14 cellular contexts compared by ENCODE assay signal in genomic region chr3:134407247-134407640, GRCh38. TPM values are rescaled to one million over a fixed set of nuclear protein-coding genes. Genes with fewer than 3 reads are reported as not detected.
DNase-seq lines count a peak whose midpoint lies in the region; ATAC-seq and TF ChIP-seq lines count a peak whose summit lies in the region.
"Had no signal": no experiment of that assay in that cellular context is flagged by ENCODE, and none has a peak within 500 bp of the region (broad histone marks: within the 10 kb centered on the region; RNA-seq: fewer than 3 reads in every experiment).

No MANE protein-coding gene starts in this region.

- TF ChIP-seq CTCF in osteoblast (IDR thresholded peaks at IDR 0.05; ENCODE audit: extremely low read depth, low read depth, low read length) = no peak
- TF ChIP-seq CTCF in OCI-LY7 (conservative IDR thresholded peaks at IDR 0.05; ENCODE audit: low read length) = no peak

- POLR2A ChIA-PET in OCI-LY7 (lab: Charles Lee) = no interaction called here

- H3K27ac ChIP-seq in angular gyrus (ENCODE audit: low read depth, low read length) (peak overlapping the region; percentile 84), right cardiac atrium (ENCODE audit: low read length) (no peak overlapping the region), osteoblast (ENCODE audit: low read depth, low read length) (no peak overlapping the region), Karpas-422 (ENCODE audit: low read length) (no peak overlapping the region), OCI-LY7 (ENCODE audit: low read depth, low read length, poor library complexity, severe bottlenecking) (no peak overlapping the region)

- H3K4me3 ChIP-seq in right cardiac atrium (ENCODE audit: low read length) (peak overlapping the region; percentile 36), osteoblast (ENCODE audit: insufficient read depth, low read length) (peak overlapping the region; percentile 70), Karpas-422 (ENCODE audit: low read length) (no peak overlapping the region), OCI-LY7 (ENCODE audit: low read depth, low read length, poor library complexity, severe bottlenecking) (no peak overlapping the region)

- no peaks in the 10 kb centered on the region for H3K9me3 ChIP-seq in right cardiac atrium (ENCODE audit: control insufficient read depth, low read length)
- peaks cover 2% of the 10 kb centered on the region for H3K9me3 ChIP-seq in osteoblast (ENCODE audit: low read depth, low read length)
- H3K9me3 ChIP-seq in Karpas-422 (ENCODE audit: low read length) = no peaks in the 10 kb centered on the region
- no peaks in the 10 kb centered on the region for H3K9me3 ChIP-seq in OCI-LY7 (ENCODE audit: low read length)
- H3K9me3 ChIP-seq: BE2C had no signal

- H3K79me2 ChIP-seq in osteoblast (ENCODE audit: insufficient read depth, low read length) (no peaks in the 10 kb centered on the region), Karpas-422 (ENCODE audit: low read length) (no peaks in the 10 kb centered on the region), OCI-LY7 (ENCODE audit: insufficient read depth, low read depth, low read length) (no peaks in the 10 kb centered on the region)

- H4K20me1 ChIP-seq in osteoblast (ENCODE audit: insufficient read depth, low read length) (no peaks in the 10 kb centered on the region), Karpas-422 (ENCODE audit: insufficient read depth, low read depth, low read length) (no peaks in the 10 kb centered on the region), OCI-LY7 (ENCODE audit: insufficient read depth, low read length) (no peaks in the 10 kb centered on the region)

- CTCF ChIA-PET in OCI-LY7 (lab: Charles Lee; ENCODE audit: unreplicated experiment) = no interaction called here

- H3K9me2 ChIP-seq in Karpas-422 (replicated peaks; ENCODE audit: insufficient read depth, low read length) = no peaks in the 10 kb centered on the region; the same call in 1 of the 2 replicates
- no peaks in the 10 kb centered on the region for H3K9me2 ChIP-seq in OCI-LY7 (ENCODE audit: insufficient read depth, low read length)

- DNase-seq in ELF-1 (ENCODE audit: low read depth, low spot score) (peak; percentile 94), right cardiac atrium (no peak), osteoblast (ENCODE audit: insufficient read length, low spot score, missing footprints) (peak; percentile 69), COR-L47 (lab: John Stamatoyannopoulos, UW) (no peak), Karpas-422 (no peak), OCI-LY7 (ENCODE audit: low spot score) (no peak)
- no peak for DNase-seq in stimulated activated CD4-positive, alpha-beta T cell treated with anti-CD3 and anti-CD28 coated beads, Interleukin-4, amount 100 ng/mL, for 4 hours
- DNase-seq: SIG-M5; stimulated activated CD4-positive, alpha-beta T cell treated with anti-CD3 and anti-CD28 coated beads, Interleukin-1b, Interleukin-23, amount 100 ng/mL, for 48 hours had no signal

- peak overlapping the region; percentile 94 for H2AFZ ChIP-seq in osteoblast (ENCODE audit: low read length)
- no peak overlapping the region for H2AFZ ChIP-seq in Karpas-422 (ENCODE audit: low read length)
- H2AFZ ChIP-seq in OCI-LY7 (ENCODE audit: low read length) = no peak overlapping the region

- no TSS peak for BruUV-seq in OCI-LY7 (replicated peaks; lab: Mats Ljungman, UMichigan)

- WGBS in right cardiac atrium = 67% methylated on average over 6 of the region's 6 CpGs

- H3K27me3 ChIP-seq in right cardiac atrium (ENCODE audit: control insufficient read depth, insufficient read depth) (no peaks in the 10 kb centered on the region), osteoblast (ENCODE audit: insufficient read depth, low read length) (no peaks in the 10 kb centered on the region), Karpas-422 (ENCODE audit: low read length) (no peaks in the 10 kb centered on the region)

- no peaks in the 10 kb centered on the region for H3K4me1 ChIP-seq in right cardiac atrium (ENCODE audit: control insufficient read depth, insufficient read depth, low read length)
- H3K4me1 ChIP-seq in osteoblast (ENCODE audit: insufficient read depth, low read length) = peaks cover 11% of the 10 kb centered on the region
- H3K4me1 ChIP-seq in Karpas-422 (ENCODE audit: low read length) = no peaks in the 10 kb centered on the region
- no peaks in the 10 kb centered on the region for H3K4me1 ChIP-seq in OCI-LY7 (ENCODE audit: insufficient read depth, low read length, poor library complexity, severe bottlenecking)

- peak; percentile 11 to 25 for ATAC-seq in right cardiac atrium
- ATAC-seq: activated CD4-positive, CD25-positive, alpha-beta regulatory T cell treated with anti-CD3 and anti-CD28 coated beads, Interleukin-2, amount 50 U/mL, for 24 hours; HCT116 had no signal

- no peak overlapping the region for H3K9ac ChIP-seq in Karpas-422 (ENCODE audit: low read length)

- intact Hi-C loops in right cardiac atrium (cut with DNase I) (no loop called here), OCI-LY7 (cut with micrococcal nuclease; ENCODE audit: unreplicated experiment) (no loop called here)

- peak overlapping the region; percentile 83 for H3K4me2 ChIP-seq in osteoblast (ENCODE audit: insufficient read depth, low read length)
- H3K4me2 ChIP-seq in Karpas-422 (ENCODE audit: low read depth, low read length, poor library complexity, severe bottlenecking) = no peak overlapping the region
- H3K4me2 ChIP-seq in OCI-LY7 (ENCODE audit: low read length) = no peak overlapping the region

- H3K36me3 ChIP-seq in osteoblast (ENCODE audit: insufficient read depth, low read length) = no peaks in the 10 kb centered on the region
- no peaks in the 10 kb centered on the region for H3K36me3 ChIP-seq in Karpas-422 (ENCODE audit: insufficient read depth, low read length)
- H3K36me3 ChIP-seq in OCI-LY7 (ENCODE audit: insufficient read depth, low read length) = no peaks in the 10 kb centered on the region
- H3K36me3 ChIP-seq: BE2C had no signal

RNA-seq across cellular contexts. Expression of gene AMOTL2, which starts 33.0 kb away (rescaled TPM):
- 10 to 100 TPM; 44.6 to 57.6 (median 47.6) TPM for total RNA-seq in right cardiac atrium
- polyA plus RNA-seq in right cardiac atrium = 22.9 TPM
- 205 and 300 TPM in 2 replicates for total RNA-seq in osteoblast
- total RNA-seq in Karpas-422 (2014; rRNA removed; shearing (Covaris generic); ENCODE audit: low replicate concordance) = not detected in 2 replicates
- total RNA-seq in OCI-LY7 (2014; rRNA removed; shearing (Covaris generic)) = not detected in 2 replicates
- not detected in 2 replicates for total RNA-seq in OCI-LY7 (2022)
- total RNA-seq: natural killer cell treated with Interleukin-12 subunit alpha and Interleukin-12 subunit beta and Interleukin-15 and Interleukin-18, amount 100 ng/mL, for 72 hours had no signal

Comparison
In these comparisons a context has a peak if more than half of its experiments do, and no peak if none do; other contexts are left out.
1. DNase-seq: peak in ELF-1 (single experiment) and osteoblast (single experiment); none in right cardiac atrium (0 of 3), COR-L47 (single experiment), stimulated activated CD4-positive, alpha-beta T cell treated with anti-CD3 and anti-CD28 coated beads, Interleukin-4, amount 100 ng/mL, for 4 hours (0 of 2), Karpas-422 (single experiment) and OCI-LY7 (single experiment).
2. H3K4me3 ChIP-seq: peak in right cardiac atrium (single experiment) and osteoblast (single experiment); none in Karpas-422 (single experiment) and OCI-LY7 (single experiment).
3. RNA of gene AMOTL2, which starts 33.0 kb away (total RNA-seq): 205 to 300 TPM in osteoblast and 44.6 to 57.6 TPM in right cardiac atrium; not detected in OCI-LY7 and not detected in Karpas-422; every median in the first group is over 10 times any median in the second.